ENCODE assay signal across 11 cellular contexts in the genomic region with DNA sequence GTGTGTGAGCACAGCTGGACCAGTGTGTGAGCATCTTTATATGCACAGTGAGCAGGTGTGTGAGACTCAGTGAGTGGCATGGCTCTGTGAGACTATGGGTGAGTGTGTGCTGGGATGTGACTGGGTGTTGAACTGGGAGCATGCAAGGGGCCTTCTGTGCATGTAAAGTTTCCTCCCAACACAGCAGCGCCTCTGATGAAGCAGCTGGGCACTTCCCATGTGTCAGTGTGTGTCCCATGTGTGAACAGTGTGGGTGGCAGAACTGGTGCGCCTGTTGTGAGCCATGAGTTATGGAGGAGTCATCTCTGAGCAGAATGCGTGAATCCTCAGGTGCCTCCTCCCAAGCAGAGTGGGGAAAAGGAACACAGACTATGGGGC. TPM values are rescaled to one million over a fixed set of nuclear protein-coding genes. Genes with fewer than 3 reads are reported as not detected.
DNase-seq lines count a peak whose midpoint lies in the region; ATAC-seq and TF ChIP-seq lines count a peak whose summit lies in the region.
"Had no signal": no experiment of that assay in that cellular context is flagged by ENCODE, and none has a peak within 500 bp of the region (broad histone marks: within the 10 kb centered on the region; RNA-seq: fewer than 3 reads in every experiment).

No MANE protein-coding gene starts in this region.

- DNase-seq in activated CD8-positive, alpha-beta memory T cell treated with anti-CD3 and anti-CD28 coated beads, Interleukin-2, amount 50 U/mL, for 48 hours: peak; percentile 65
- peak; percentile 55 to 72 for DNase-seq in stimulated activated CD4-positive, alpha-beta T cell treated with anti-CD3 and anti-CD28 coated beads, Interleukin-2, amount 100 ng/mL, for 24 hours
- DNase-seq in lower lobe of right lung (no peak), GM03348 (ENCODE audit: low spot score) (no peak), superior temporal gyrus (ENCODE audit: extremely low spot score) (no peak)
- DNase-seq: effector CD8-positive, alpha-beta T cell had no signal

- H3K27me3 ChIP-seq in lower lobe of right lung (ENCODE audit: low read depth): no peaks in the 10 kb centered on the region
- H3K27me3 ChIP-seq: neural progenitor cell had no signal

- H3K36me3 ChIP-seq in lower lobe of right lung: no peaks in the 10 kb centered on the region
- H3K36me3 ChIP-seq: neural progenitor cell had no signal

- no peak overlapping the region for H3K4me3 ChIP-seq in lower lobe of right lung
- H3K4me3 ChIP-seq: neural progenitor cell had no signal

- ATAC-seq in GM18909 (IDR thresholded peaks at IDR 0.05; ENCODE audit: poor library complexity, unreplicated experiment) (peak; percentile 4), HG02870 (IDR thresholded peaks at IDR 0.05; ENCODE audit: unreplicated experiment) (peak; percentile 21), HG03139 (IDR thresholded peaks at IDR 0.05; ENCODE audit: unreplicated experiment) (no peak), lower lobe of right lung (no peak)

- no peak overlapping the region for H3K27ac ChIP-seq in lower lobe of right lung
- H3K27ac ChIP-seq: neural progenitor cell had no signal

- intact Hi-C loops in lower lobe of right lung (cut with DNase I): loop anchor here (10.0 kb wide), 1 partner anchor 125 kb away; no protein-coding TSS in a partner anchor

- no peak for TF ChIP-seq CTCF in lower lobe of right lung (IDR thresholded peaks at IDR 0.05)

- H3K4me1 ChIP-seq in lower lobe of right lung: peaks cover 24% of the 10 kb centered on the region
- H3K4me1 ChIP-seq: neural progenitor cell had no signal

- H3K9me3 ChIP-seq in lower lobe of right lung: no peaks in the 10 kb centered on the region

RNA-seq across cellular contexts. Expression of a gene that starts 24.1 kb away (rescaled TPM):
- total RNA-seq in lower lobe of right lung: not detected
- total RNA-seq: Daoy had no signal

RNA-seq across cellular contexts. Expression of a gene that starts 24.5 kb away (rescaled TPM):
- not detected for total RNA-seq in lower lobe of right lung
- total RNA-seq: Daoy had no signal

RNA-seq across cellular contexts. Expression of a gene that starts 58.0 kb away (rescaled TPM):
- not detected for total RNA-seq in lower lobe of right lung
- total RNA-seq: Daoy had no signal

Comparison
In these comparisons a context has a peak if more than half of its experiments do, and no peak if none do; other contexts are left out.
1. ATAC-seq: peak in GM18909 (single experiment) and HG02870 (single experiment); none in HG03139 (single experiment) and lower lobe of right lung (0 of 2).
2. DNase-seq: peak in activated CD8-positive, alpha-beta memory T cell treated with anti-CD3 and anti-CD28 coated beads, Interleukin-2, amount 50 U/mL, for 48 hours (single experiment) and stimulated activated CD4-positive, alpha-beta T cell treated with anti-CD3 and anti-CD28 coated beads, Interleukin-2, amount 100 ng/mL, for 24 hours (2 of 2); none in lower lobe of right lung (single experiment), GM03348 (single experiment) and superior temporal gyrus (single experiment).